ENCODE assay signal across 6 cellular contexts in the genomic region with DNA sequence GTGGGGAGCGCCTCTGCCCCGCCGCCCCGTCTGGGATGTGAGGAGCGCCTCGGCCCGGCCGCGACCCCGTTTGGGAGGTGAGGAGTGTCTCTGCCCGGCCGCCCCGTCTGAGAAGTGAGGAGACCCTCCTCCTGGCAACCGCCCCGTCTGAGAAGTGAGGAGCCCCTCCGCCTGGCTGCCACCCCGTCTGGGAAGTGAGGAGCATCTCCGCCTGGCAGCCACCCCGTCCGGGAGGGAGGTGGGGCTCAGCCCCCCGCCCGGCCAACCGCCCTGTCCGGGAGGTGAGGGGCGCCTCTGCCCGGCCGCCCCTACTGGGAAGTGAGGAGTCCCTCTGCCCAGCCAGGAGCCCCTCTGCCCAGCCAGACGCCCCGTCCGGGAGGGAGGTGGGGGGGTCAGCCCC.
A peak's percentile ranks its signal among the peaks of the same experiment; 100 is the strongest.
DNase-seq lines count a peak whose midpoint lies in the region; ATAC-seq and TF ChIP-seq lines count a peak whose summit lies in the region.
"Not testable (repeated sequence)": the region's sequence is repeated elsewhere in the genome, so short reads cannot be mapped to it uniquely, and the experiment has no call there.

No MANE protein-coding gene starts in this region.

- ATAC-seq in gastroesophageal sphincter = not testable (repeated sequence)

- peaks cover 15% of the 10 kb centered on the region for H3K36me3 Mint-ChIP-seq in osteocyte (ENCODE audit: unreplicated experiment)

- H3K4me1 Mint-ChIP-seq in osteocyte (ENCODE audit: unreplicated experiment) = peaks cover 24% of the 10 kb centered on the region

- not testable (repeated sequence) for H3K9me3 ChIP-seq in ascending aorta, esophagus muscularis mucosa, gastroesophageal sphincter, sigmoid colon, uterus

- not testable (repeated sequence) for H3K27me3 Mint-ChIP-seq in osteocyte (ENCODE audit: unreplicated experiment)

- not testable (repeated sequence) for H3K4me3 ChIP-seq in ascending aorta, esophagus muscularis mucosa, gastroesophageal sphincter, sigmoid colon, uterus

- H3K27ac Mint-ChIP-seq in osteocyte (ENCODE audit: unreplicated experiment) = not testable (repeated sequence)

- H3K36me3 ChIP-seq in ascending aorta, esophagus muscularis mucosa, gastroesophageal sphincter, uterus: not testable (repeated sequence)
- H3K36me3 ChIP-seq in sigmoid colon = peaks cover 0 to 11% (median 0%) of the 10 kb centered on the region in 4 donors

- H3K4me3 Mint-ChIP-seq in osteocyte (ENCODE audit: unreplicated experiment) = not testable (repeated sequence)

- intact Hi-C loops in ascending aorta (cut with DNase I); esophagus muscularis mucosa (cut with DNase I); sigmoid colon (cut with DNase I); uterus (cut with DNase I; ENCODE audit: low total_unique reads): not testable (repeated sequence)

- not testable (repeated sequence) for H3K27me3 ChIP-seq in ascending aorta, esophagus muscularis mucosa, gastroesophageal sphincter, sigmoid colon, uterus

- WGBS in esophagus muscularis mucosa = 70% methylated on average over 2 of the region's 30 CpGs
- no CpG with 5 or more reads among the region's 30 CpGs for WGBS in gastroesophageal sphincter (ENCODE audit: low coverage in 1 of 2), 2 donors
- 95 to 97% methylated on average over 30 of the region's 30 CpGs for WGBS in sigmoid colon, 2 donors

- not testable (repeated sequence) for TF ChIP-seq POLR2A in esophagus muscularis mucosa (IDR thresholded peaks at IDR 0.05; ENCODE audit: low read depth); gastroesophageal sphincter (IDR thresholded peaks at IDR 0.05); sigmoid colon (IDR thresholded peaks at IDR 0.05); uterus (IDR thresholded peaks at IDR 0.05)

- H3K27ac ChIP-seq in ascending aorta = peak overlapping the region; percentile 37 to 59
- H3K27ac ChIP-seq in esophagus muscularis mucosa (replicated peaks in 1 of 4) = peak overlapping the region; percentile 34 to 89 (median 74)
- peak overlapping the region in 3 of 4 donors; percentile 19 to 84 (median 66) for H3K27ac ChIP-seq in gastroesophageal sphincter
- H3K27ac ChIP-seq in sigmoid colon = peak overlapping the region; percentile 32 to 85 (median 68)
- H3K27ac ChIP-seq in uterus = peak overlapping the region; percentile 25 to 45

- not testable (repeated sequence) for TF ChIP-seq CTCF in ascending aorta (IDR thresholded peaks at IDR 0.05); esophagus muscularis mucosa (IDR thresholded peaks at IDR 0.05); gastroesophageal sphincter (IDR thresholded peaks at IDR 0.05); osteocyte (IDR thresholded peaks at IDR 0.05); sigmoid colon (IDR thresholded peaks at IDR 0.05); uterus (IDR thresholded peaks at IDR 0.05)

- not testable (repeated sequence) for H3K9me3 Mint-ChIP-seq in osteocyte (ENCODE audit: unreplicated experiment)

- not testable (repeated sequence) for TF ChIP-seq EP300 in esophagus muscularis mucosa (IDR thresholded peaks at IDR 0.05); gastroesophageal sphincter (IDR thresholded peaks at IDR 0.05); sigmoid colon (IDR thresholded peaks at IDR 0.05)

- not testable (repeated sequence) for DNase-seq in ascending aorta (ENCODE audit: low spot score in 2 of 2); esophagus muscularis mucosa (ENCODE audit: extremely low spot score); sigmoid colon; uterus
- DNase-seq in osteocyte (ENCODE audit: extremely low spot score, unreplicated experiment) = peak; percentile 75

- H3K4me1 ChIP-seq in ascending aorta (peaks cover 15 to 45% of the 10 kb centered on the region in 2 donors), esophagus muscularis mucosa (peaks cover 15 to 84% (median 78%) of the 10 kb centered on the region in 4 donors), gastroesophageal sphincter (peaks cover 9 to 79% (median 16%) of the 10 kb centered on the region in 3 donors), sigmoid colon (peaks cover 0 to 80% (median 77%) of the 10 kb centered on the region in 4 donors)
- not testable (repeated sequence) for H3K4me1 ChIP-seq in uterus
